In the genomic region with DNA sequence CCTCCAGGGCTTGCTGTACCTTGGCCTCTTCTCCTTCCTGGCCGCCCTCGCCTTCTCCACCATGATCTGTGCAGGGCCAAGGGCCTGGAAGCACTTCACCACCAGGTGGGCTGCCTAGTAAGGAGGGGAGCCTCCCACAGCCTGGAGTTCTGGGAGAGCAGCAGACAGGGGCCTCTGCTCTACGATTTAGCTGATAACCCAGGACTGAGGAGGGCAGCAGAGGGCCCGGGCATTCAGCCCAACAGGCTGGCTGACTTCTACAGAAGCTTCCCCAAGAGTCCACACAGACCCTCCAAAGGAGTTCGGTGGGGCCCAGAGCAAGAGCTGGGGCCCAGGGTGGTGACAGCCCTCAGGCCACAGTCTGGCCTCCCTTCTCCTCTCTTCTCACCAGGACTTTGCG, we compare ENCODE assay signal across 21 cellular contexts. TPM values are rescaled to one million over a fixed set of nuclear protein-coding genes. Genes with fewer than 3 reads are reported as not detected.
A peak's percentile ranks its signal among the peaks of the same experiment; 100 is the strongest.
DNase-seq lines count a peak whose midpoint lies in the region; ATAC-seq, FAIRE-seq and TF ChIP-seq lines count a peak whose summit lies in the region.
"Had no signal": no experiment of that assay in that cellular context is flagged by ENCODE, and none has a peak within 500 bp of the region (broad histone marks: within the 10 kb centered on the region; RNA-seq: fewer than 3 reads in every experiment).

No MANE protein-coding gene starts in this region.

- H4K20me1 ChIP-seq in HepG2 (ENCODE audit: insufficient read depth, low read length) (no peaks in the 10 kb centered on the region), osteoblast (ENCODE audit: insufficient read depth, low read length) (no peaks in the 10 kb centered on the region)

- ATAC-seq in HepG2 (peak; percentile 25; the same call in 2 of the 3 replicates), right lobe of liver (no peak), HG03159 (IDR thresholded peaks at IDR 0.05; ENCODE audit: unreplicated experiment) (no peak)
- ATAC-seq: CD8-positive, alpha-beta T cell; K562 had no signal

- in situ Hi-C loops in HepG2 (cut with HindIII; ENCODE audit: extremely low pct_ligation_motif_present, low pct_unique_long_range_greater_than_20kb), result no loop called here

- H2AFZ ChIP-seq in HepG2 (ENCODE audit: low read length) (no peak overlapping the region), osteoblast (ENCODE audit: low read length) (no peak overlapping the region)

- WGBS in HepG2 (ENCODE audit: low lambda C conversion rate), result 67% methylated on average over 4 of the region's 6 CpGs
- WGBS in right lobe of liver (ENCODE audit: insufficient coverage, low coverage, low lambda C conversion rate, missing lambda C conversion rate), result 100% methylated on average over 1 of the region's 6 CpGs

- no peak for TF ChIP-seq CTCF in HepG2 (CRISPR knock-in tag; IDR thresholded peaks at IDR 0.05)
- TF ChIP-seq CTCF in right lobe of liver (IDR thresholded peaks at IDR 0.05), result no peak
- TF ChIP-seq CTCF in osteoblast (IDR thresholded peaks at IDR 0.05; ENCODE audit: extremely low read depth, low read depth, low read length), result no peak

- H3K27ac ChIP-seq in HepG2 (ENCODE audit: extremely low read length, insufficient read depth, low read length) (no peak overlapping the region), right lobe of liver (no peak overlapping the region), cingulate gyrus (ENCODE audit: low read depth, low read length) (peak overlapping the region; percentile 19), osteoblast (ENCODE audit: low read depth, low read length) (no peak overlapping the region)
- H3K27ac ChIP-seq: 22Rv1, HL-60 had no signal

- H3K79me2 ChIP-seq in HepG2 (ENCODE audit: insufficient read depth, low read length) (no peaks in the 10 kb centered on the region), osteoblast (ENCODE audit: insufficient read depth, low read length) (no peaks in the 10 kb centered on the region)

- CTCF ChIA-PET in HepG2 (lab: Yijun Ruan, JAX; ENCODE audit: low intra/inter-chr PET ratio, low total read pairs), result no interaction called here

- H3K4me1 ChIP-seq in HepG2 (ENCODE audit: insufficient read depth, low read length) (no peaks in the 10 kb centered on the region), right lobe of liver (no peaks in the 10 kb centered on the region), osteoblast (ENCODE audit: insufficient read depth, low read length) (no peaks in the 10 kb centered on the region)

- no peak for FAIRE-seq in HepG2 (lab: Jason Lieb, UNC)
- no peak for FAIRE-seq in GM19239 (lab: Jason Lieb, UNC)
- FAIRE-seq: D721Med, GM12892, K562 had no signal

- no peaks in the 10 kb centered on the region for H3K36me3 ChIP-seq in HepG2 (replicated peaks in 1 of 2; ENCODE audit: control insufficient read depth in 1 of 2, insufficient read depth in 2 of 2, low read length in 2 of 2)
- no peaks in the 10 kb centered on the region for H3K36me3 ChIP-seq in right lobe of liver
- no peaks in the 10 kb centered on the region for H3K36me3 ChIP-seq in osteoblast (ENCODE audit: insufficient read depth, low read length)

- POLR2A ChIA-PET in HepG2 (lab: Yijun Ruan, JAX), result no interaction called here

- BruUV-seq in HepG2 (replicated peaks; lab: Mats Ljungman, UMichigan), result no TSS peak

- peaks cover 0 to 1% of the 10 kb centered on the region in 2 experiments; a peak in 1 of 5 replicates for H3K27me3 ChIP-seq in HepG2 (ENCODE audit: control insufficient read depth in 1 of 2, insufficient read depth in 2 of 2, low read length in 2 of 2)
- H3K27me3 ChIP-seq in right lobe of liver, result no peaks in the 10 kb centered on the region
- no peaks in the 10 kb centered on the region for H3K27me3 ChIP-seq in osteoblast (ENCODE audit: insufficient read depth, low read length)

- no peak overlapping the region for H3K9ac ChIP-seq in HepG2 (ENCODE audit: insufficient read depth, low read depth, low read length)

- H3K9me3 ChIP-seq in HepG2 (ENCODE audit: low read length), result no peaks in the 10 kb centered on the region
- H3K9me3 ChIP-seq in right lobe of liver, result no peaks in the 10 kb centered on the region
- no peaks in the 10 kb centered on the region for H3K9me3 ChIP-seq in osteoblast (ENCODE audit: low read depth, low read length)

- no peak for TF ChIP-seq EP300 in HepG2 (IDR thresholded peaks at IDR 0.05; ENCODE audit: low read depth in 2 of 2, low read length in 2 of 2)
- TF ChIP-seq EP300 in HepG2 (CRISPR knock-in tag; IDR thresholded peaks at IDR 0.05; ENCODE audit: borderline replicate concordance), result no peak

- intact Hi-C loops in HepG2 (cut with micrococcal nuclease; ENCODE audit: unreplicated experiment), result no loop called here
- intact Hi-C loops in right lobe of liver (cut with DNase I), result no loop called here

- no peak overlapping the region for H3K4me2 ChIP-seq in HepG2 (ENCODE audit: low read depth, low read length)
- H3K4me2 ChIP-seq in osteoblast (ENCODE audit: insufficient read depth, low read length), result no peak overlapping the region

- H3K4me3 ChIP-seq in HepG2 (replicated peaks in 1 of 3; ENCODE audit: insufficient read depth in 1 of 3, low read depth in 2 of 3, low read length in 3 of 3) (no peak overlapping the region), right lobe of liver (no peak overlapping the region), osteoblast (ENCODE audit: insufficient read depth, low read length) (no peak overlapping the region)
- H3K4me3 ChIP-seq: K562 had no signal

- no peak for TF ChIP-seq POLR2A in HepG2 (IDR thresholded peaks at IDR 0.05; ENCODE audit: insufficient read depth in 1 of 2, low read depth in 2 of 2, low read length in 2 of 2)
- no peak for TF ChIP-seq POLR2A in right lobe of liver (IDR thresholded peaks at IDR 0.05)

- DNase-seq in HepG2 (ENCODE audit: low spot score) (no peak), right lobe of liver (no peak), osteoblast (ENCODE audit: insufficient read length, low spot score, missing footprints) (peak; percentile 79), GM19239 (ENCODE audit: insufficient read length, low spot score) (no peak), NCI-H526 treated with DMSO at 0.1 percent for 48 hours (lab: John Stamatoyannopoulos, UW) (no peak)
- DNase-seq: CD8-positive, alpha-beta T cell; COR-L47; DMS153; DND-41; GDM1 had no signal

- TF ChIP-seq RAD21 in HepG2 (CRISPR knock-in tag; IDR thresholded peaks at IDR 0.05), result no peak

RNA-seq across cellular contexts. Expression of a gene that starts 21.8 kb away (rescaled TPM):
- not detected in 2 replicates for total RNA-seq in HepG2 (2016; rRNA removed; fragmentation: Illumina TruSeq; extraction: Trizol)
- not detected in 2 replicates for total RNA-seq in HepG2 (2016; cell fraction: cytosol; rRNA removed; fragmentation: Illumina TruSeq; extraction: Trizol; ENCODE audit: low read depth)
- total RNA-seq in HepG2 (2016; cell fraction: insoluble cytoplasmic fraction; rRNA removed; fragmentation: Illumina TruSeq; extraction: Trizol), result not detected in 2 replicates
- not detected in 2 replicates for total RNA-seq in HepG2 (2016; cell fraction: membrane; rRNA removed; fragmentation: Illumina TruSeq; extraction: Trizol)
- not detected in 2 replicates for total RNA-seq in HepG2 (2016; cell fraction: nucleus; rRNA removed; fragmentation: Illumina TruSeq; extraction: Trizol)
- polyA plus RNA-seq in HepG2 (2011; rRNA removed), result not detected in 2 replicates
- polyA plus RNA-seq in HepG2 (2011; cell fraction: cytosol; rRNA removed), result not detected in 2 replicates
- polyA plus RNA-seq in HepG2 (2011; cell fraction: nucleus; rRNA removed), result not detected in 2 replicates
- polyA plus RNA-seq in HepG2 (2012), result not detected in 2 replicates
- not detected in 2 replicates for polyA plus RNA-seq in HepG2 (2016; cell fraction: cytosol; fragmentation: Illumina TruSeq; extraction: Trizol; ENCODE audit: low read depth)
- polyA plus RNA-seq in HepG2 (2016; cell fraction: insoluble cytoplasmic fraction; fragmentation: Illumina TruSeq; extraction: Trizol; ENCODE audit: low read depth), result not detected in 2 replicates
- not detected in 2 replicates for polyA plus RNA-seq in HepG2 (2016; cell fraction: membrane; fragmentation: Illumina TruSeq; extraction: Trizol; ENCODE audit: low read depth)
- not detected in 2 replicates for polyA plus RNA-seq in HepG2 (2016; cell fraction: nucleus; fragmentation: Illumina TruSeq; extraction: Trizol; ENCODE audit: insufficient read depth, low read depth)
- polyA minus RNA-seq in HepG2 (2011; rRNA and poly(A)+ RNA removed; ENCODE audit: low replicate concordance), result not detected in 2 replicates
- polyA minus RNA-seq in HepG2 (2011; cell fraction: cytosol; rRNA and poly(A)+ RNA removed), result not detected in 2 replicates
- not detected in 2 replicates for polyA minus RNA-seq in HepG2 (2011; cell fraction: nucleus; rRNA and poly(A)+ RNA removed)
- total RNA-seq in right lobe of liver, result not detected
- total RNA-seq in osteoblast, result not detected in 2 replicates
- total RNA-seq: A673, H4, K562 had no signal
- polyA plus RNA-seq: BJ, CD14-positive monocyte, K562 had no signal

RNA-seq across cellular contexts. Expression of a gene that starts 38.9 kb away (rescaled TPM):
- total RNA-seq in HepG2 (2016; rRNA removed; fragmentation: Illumina TruSeq; extraction: Trizol) (0.32 and 0.77 TPM in 2 replicates), right lobe of liver (1 to 10 TPM in 3 of 6 experiments, under 1 TPM in 3; 0.60 to 1.8 (median 1.3) TPM), osteoblast (1.2 and 1.4 TPM in 2 replicates)
- 0.09 and 0.20 TPM in 2 replicates for total RNA-seq in HepG2 (2016; cell fraction: cytosol; rRNA removed; fragmentation: Illumina TruSeq; extraction: Trizol; ENCODE audit: low read depth)
- 0.56 and 0.83 TPM in 2 replicates for total RNA-seq in HepG2 (2016; cell fraction: insoluble cytoplasmic fraction; rRNA removed; fragmentation: Illumina TruSeq; extraction: Trizol)
- 0.56 and 0.76 TPM in 2 replicates for total RNA-seq in HepG2 (2016; cell fraction: membrane; rRNA removed; fragmentation: Illumina TruSeq; extraction: Trizol)
- total RNA-seq in HepG2 (2016; cell fraction: nucleus; rRNA removed; fragmentation: Illumina TruSeq; extraction: Trizol), result 0.72 and 1.6 TPM in 2 replicates
- 0.96 and 1.6 TPM in 2 replicates for polyA plus RNA-seq in HepG2 (2011; rRNA removed)
- polyA plus RNA-seq in HepG2 (2011; cell fraction: cytosol; rRNA removed), result 0.88 and 1.1 TPM in 2 replicates
- 1.7 and 2.0 TPM in 2 replicates for polyA plus RNA-seq in HepG2 (2011; cell fraction: nucleus; rRNA removed)
- polyA plus RNA-seq in HepG2 (2012), result 0.34 and 1.0 TPM in 2 replicates
- 0.05 and 0.17 TPM in 2 replicates for polyA plus RNA-seq in HepG2 (2016; cell fraction: cytosol; fragmentation: Illumina TruSeq; extraction: Trizol; ENCODE audit: low read depth)
- 0.27 and 0.61 TPM in 2 replicates for polyA plus RNA-seq in HepG2 (2016; cell fraction: insoluble cytoplasmic fraction; fragmentation: Illumina TruSeq; extraction: Trizol; ENCODE audit: low read depth)
- polyA plus RNA-seq in HepG2 (2016; cell fraction: membrane; fragmentation: Illumina TruSeq; extraction: Trizol; ENCODE audit: low read depth), result 0.23 and 0.50 TPM in 2 replicates
- polyA plus RNA-seq in HepG2 (2016; cell fraction: nucleus; fragmentation: Illumina TruSeq; extraction: Trizol; ENCODE audit: insufficient read depth, low read depth), result 1.9 and 2.0 TPM in 2 replicates
- 3.4 and 3.8 TPM in 2 replicates for polyA minus RNA-seq in HepG2 (2011; rRNA and poly(A)+ RNA removed; ENCODE audit: low replicate concordance)
- polyA minus RNA-seq in HepG2 (2011; cell fraction: cytosol; rRNA and poly(A)+ RNA removed), result 0.18 and 0.89 TPM in 2 replicates
- 0.52 and 1.1 TPM in 2 replicates for polyA minus RNA-seq in HepG2 (2011; cell fraction: nucleus; rRNA and poly(A)+ RNA removed)

RNA-seq across cellular contexts. Expression of a gene that starts 48.8 kb away (rescaled TPM):
- total RNA-seq in HepG2 (2016; rRNA removed; fragmentation: Illumina TruSeq; extraction: Trizol), result 2,370 and 2,621 TPM in 2 replicates
- 2,846 and 3,171 TPM in 2 replicates for total RNA-seq in HepG2 (2016; cell fraction: cytosol; rRNA removed; fragmentation: Illumina TruSeq; extraction: Trizol; ENCODE audit: low read depth)
- 2,344 and 2,494 TPM in 2 replicates for total RNA-seq in HepG2 (2016; cell fraction: insoluble cytoplasmic fraction; rRNA removed; fragmentation: Illumina TruSeq; extraction: Trizol)
- total RNA-seq in HepG2 (2016; cell fraction: membrane; rRNA removed; fragmentation: Illumina TruSeq; extraction: Trizol), result 4,564 and 4,636 TPM in 2 replicates
- total RNA-seq in HepG2 (2016; cell fraction: nucleus; rRNA removed; fragmentation: Illumina TruSeq; extraction: Trizol), result 746 and 817 TPM in 2 replicates
- 2,077 and 2,372 TPM in 2 replicates for polyA plus RNA-seq in HepG2 (2011; rRNA removed)
- polyA plus RNA-seq in HepG2 (2011; cell fraction: cytosol; rRNA removed), result 407 and 1,119 TPM in 2 replicates
- polyA plus RNA-seq in HepG2 (2011; cell fraction: nucleus; rRNA removed), result 463 and 488 TPM in 2 replicates
- polyA plus RNA-seq in HepG2 (2012), result 4,774 and 5,492 TPM in 2 replicates
- polyA plus RNA-seq in HepG2 (2016; cell fraction: cytosol; fragmentation: Illumina TruSeq; extraction: Trizol; ENCODE audit: low read depth), result 3,783 and 3,983 TPM in 2 replicates
- 2,521 and 2,667 TPM in 2 replicates for polyA plus RNA-seq in HepG2 (2016; cell fraction: insoluble cytoplasmic fraction; fragmentation: Illumina TruSeq; extraction: Trizol; ENCODE audit: low read depth)
- polyA plus RNA-seq in HepG2 (2016; cell fraction: membrane; fragmentation: Illumina TruSeq; extraction: Trizol; ENCODE audit: low read depth), result 4,834 and 4,888 TPM in 2 replicates
- polyA plus RNA-seq in HepG2 (2016; cell fraction: nucleus; fragmentation: Illumina TruSeq; extraction: Trizol; ENCODE audit: insufficient read depth, low read depth), result 1,405 and 1,472 TPM in 2 replicates
- 264 and 339 TPM in 2 replicates for polyA minus RNA-seq in HepG2 (2011; rRNA and poly(A)+ RNA removed; ENCODE audit: low replicate concordance)
- polyA minus RNA-seq in HepG2 (2011; cell fraction: cytosol; rRNA and poly(A)+ RNA removed), result 484 and 523 TPM in 2 replicates
- polyA minus RNA-seq in HepG2 (2011; cell fraction: nucleus; rRNA and poly(A)+ RNA removed), result 268 and 368 TPM in 2 replicates
- total RNA-seq in right lobe of liver, result 100 to 1,000 TPM; 161 to 313 (median 282) TPM
- 470 and 728 TPM in 2 replicates for total RNA-seq in osteoblast
